In genomic region chr10:73940634-73941221, GRCh38 we compare ENCODE assay signal across 1 cellular context.
TF ChIP-seq lines count a peak whose summit lies in the region.

No MANE protein-coding gene starts in this region.

TF ChIP-seq in HepG2, 621 proteins besides CTCF, POLR2A, EP300 and RAD21 (continued from another document):
- TF ChIP-seq ZNF687 (CRISPR knock-in tag; IDR thresholded peaks at IDR 0.05) (peak; percentile 73), ZNF788 (CRISPR knock-in tag; IDR thresholded peaks at IDR 0.05; ENCODE audit: borderline replicate concordance) (0 out of 2 replicates have a peak, but pooled peaks have one; percentile 35), KDM3A (CRISPR knock-in tag; IDR thresholded peaks at IDR 0.05; ENCODE audit: low read depth) (peak; percentile 82; the same call in 1 of the 2 replicates), TARDBP (CRISPR knock-in tag; IDR thresholded peaks at IDR 0.05) (no peak), STAG1 (CRISPR knock-in tag; IDR thresholded peaks at IDR 0.05) (peak; percentile 97), POGZ (CRISPR knock-in tag; IDR thresholded peaks at IDR 0.05) (no peak; the same call in 1 of the 2 replicates), ZFP91 (CRISPR knock-in tag; IDR thresholded peaks at IDR 0.05; ENCODE audit: borderline replicate concordance) (peak; percentile 67; the same call in 1 of the 2 replicates), SMAD3 (CRISPR knock-in tag; IDR thresholded peaks at IDR 0.05) (peak; percentile 50; the same call in 1 of the 2 replicates), ZBTB7B (CRISPR knock-in tag; IDR thresholded peaks at IDR 0.05) (0 out of 2 replicates have a peak, but pooled peaks have one; percentile 54), POLR2AphosphoS2 (IDR thresholded peaks at IDR 0.05; ENCODE audit: low read depth, low read length) (no peak), DR1 (CRISPR knock-in tag; IDR thresholded peaks at IDR 0.05) (no peak), YY1 (IDR thresholded peaks at IDR 0.05; ENCODE audit: insufficient read depth, insufficient replicate concordance, low read depth, low read length) (peak; percentile 41), ZNF124 (CRISPR knock-in tag; IDR thresholded peaks at IDR 0.05) (0 out of 2 replicates have a peak, but pooled peaks have one; percentile 36), HDAC1 (CRISPR knock-in tag; IDR thresholded peaks at IDR 0.05) (peak; percentile 36; the same call in 1 of the 2 replicates), KLF9 (CRISPR knock-in tag; IDR thresholded peaks at IDR 0.05; ENCODE audit: low read depth) (0 out of 2 replicates have a peak, but pooled peaks have one; percentile 31), KAT2B (IDR thresholded peaks at IDR 0.05; ENCODE audit: borderline replicate concordance, low read depth, low read length) (no peak), SMC3 (IDR thresholded peaks at IDR 0.05; ENCODE audit: low read length) (peak; percentile 38; the same call in 1 of the 2 replicates), HDAC2 (CRISPR knock-in tag; IDR thresholded peaks at IDR 0.05) (peak; percentile 43; the same call in 1 of the 2 replicates), SMAD1 (CRISPR knock-in tag; IDR thresholded peaks at IDR 0.05; ENCODE audit: borderline replicate concordance, low read depth) (peak; percentile 70; the same call in 1 of the 2 replicates), HNRNPUL1 (IDR thresholded peaks at IDR 0.05; ENCODE audit: low read depth, low read length) (no peak), HNRNPLL (IDR thresholded peaks at IDR 0.05; ENCODE audit: low read depth, low read length, poor library complexity, severe bottlenecking) (peak; percentile 41), MEF2D (CRISPR knock-in tag; IDR thresholded peaks at IDR 0.05) (no peak), KDM2A (CRISPR knock-in tag; IDR thresholded peaks at IDR 0.05; ENCODE audit: borderline replicate concordance, low read depth) (peak; percentile 95), RARA (CRISPR knock-in tag; IDR thresholded peaks at IDR 0.05) (0 out of 2 replicates have a peak, but pooled peaks have one; percentile 15), ERF (CRISPR knock-in tag; IDR thresholded peaks at IDR 0.05) (0 out of 2 replicates have a peak, but pooled peaks have one; percentile 39), LCORL (IDR thresholded peaks at IDR 0.05) (no peak), LCORL (CRISPR knock-in tag; IDR thresholded peaks at IDR 0.05) (peak; percentile 50; the same call in 1 of the 2 replicates), NPAS2 (CRISPR knock-in tag; IDR thresholded peaks at IDR 0.05; ENCODE audit: borderline replicate concordance) (no peak)
- TF ChIP-seq, protein P1, sequence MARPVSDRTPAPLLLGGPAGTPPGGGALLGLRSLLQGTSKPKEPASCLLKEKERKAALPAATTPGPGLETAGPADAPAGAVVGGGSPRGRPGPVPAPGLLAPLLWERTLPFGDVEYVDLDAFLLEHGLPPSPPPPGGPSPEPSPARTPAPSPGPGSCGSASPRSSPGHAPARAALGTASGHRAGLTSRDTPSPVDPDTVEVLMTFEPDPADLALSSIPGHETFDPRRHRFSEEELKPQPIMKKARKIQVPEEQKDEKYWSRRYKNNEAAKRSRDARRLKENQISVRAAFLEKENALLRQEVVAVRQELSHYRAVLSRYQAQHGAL (CRISPR knock-in tag; IDR thresholded peaks at IDR 0.05; ENCODE audit: not compliant biosample characterization): peak; percentile 44
- TF ChIP-seq, protein P2, sequence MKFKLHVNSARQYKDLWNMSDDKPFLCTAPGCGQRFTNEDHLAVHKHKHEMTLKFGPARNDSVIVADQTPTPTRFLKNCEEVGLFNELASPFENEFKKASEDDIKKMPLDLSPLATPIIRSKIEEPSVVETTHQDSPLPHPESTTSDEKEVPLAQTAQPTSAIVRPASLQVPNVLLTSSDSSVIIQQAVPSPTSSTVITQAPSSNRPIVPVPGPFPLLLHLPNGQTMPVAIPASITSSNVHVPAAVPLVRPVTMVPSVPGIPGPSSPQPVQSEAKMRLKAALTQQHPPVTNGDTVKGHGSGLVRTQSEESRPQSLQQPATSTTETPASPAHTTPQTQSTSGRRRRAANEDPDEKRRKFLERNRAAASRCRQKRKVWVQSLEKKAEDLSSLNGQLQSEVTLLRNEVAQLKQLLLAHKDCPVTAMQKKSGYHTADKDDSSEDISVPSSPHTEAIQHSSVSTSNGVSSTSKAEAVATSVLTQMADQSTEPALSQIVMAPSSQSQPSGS (CRISPR knock-in tag; IDR thresholded peaks at IDR 0.05): peak; percentile 70
